In the genomic region with DNA sequence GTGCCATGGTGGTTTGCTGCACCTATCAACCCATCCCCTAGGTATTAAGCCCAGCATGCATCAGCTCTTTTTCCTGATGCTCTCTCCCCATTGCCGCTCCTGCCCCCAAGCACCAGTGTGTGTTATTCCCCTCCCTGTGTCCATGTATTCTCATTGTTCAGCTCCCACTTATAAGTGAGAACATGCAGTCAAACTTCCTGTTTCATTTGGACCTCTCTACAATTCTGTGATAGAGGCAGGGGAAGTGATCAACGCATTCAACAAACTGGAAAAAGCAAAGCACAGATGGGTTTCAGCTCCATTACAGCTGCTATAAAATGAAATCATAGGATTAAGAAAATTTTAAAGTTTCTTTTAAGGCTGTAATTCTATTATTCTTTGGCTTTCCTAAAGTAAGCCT, we compare ENCODE assay signal across 15 cellular contexts. TPM values are rescaled to one million over a fixed set of nuclear protein-coding genes. Genes with fewer than 3 reads are reported as not detected.
DNase-seq lines count a peak whose midpoint lies in the region; ATAC-seq, FAIRE-seq and TF ChIP-seq lines count a peak whose summit lies in the region.
"Had no signal": no experiment of that assay in that cellular context is flagged by ENCODE, and none has a peak within 500 bp of the region (broad histone marks: within the 10 kb centered on the region; RNA-seq: fewer than 3 reads in every experiment).

No MANE protein-coding gene starts in this region.

- WGBS in right lobe of liver (ENCODE audit: insufficient coverage, low coverage, low lambda C conversion rate, missing lambda C conversion rate) = 73% methylated on average over 2 of the region's 2 CpGs
- 67% methylated on average over 2 of the region's 2 CpGs for WGBS in HepG2 (ENCODE audit: low lambda C conversion rate)
- 40 to 61% methylated on average over 2 of the region's 2 CpGs for WGBS in lung, 2 donors

- ATAC-seq in right lobe of liver (peak; percentile 23 to 61 (median 48)), HepG2 (no peak), lung (ENCODE audit: insufficient read depth, low FRiP score) (peak; percentile 44), HG02870 (IDR thresholded peaks at IDR 0.05; ENCODE audit: unreplicated experiment) (no peak)
- ATAC-seq: activated CD4-positive, alpha-beta T cell treated with anti-CD3 and anti-CD28 coated beads for 36 hours; GM12878 had no signal

- intact Hi-C loops in right lobe of liver (cut with DNase I) = no loop called here
- intact Hi-C loops in HepG2 (cut with micrococcal nuclease; ENCODE audit: unreplicated experiment) = no loop called here
- intact Hi-C loops in OCI-LY7 (cut with micrococcal nuclease; ENCODE audit: unreplicated experiment) = no loop called here

- in situ Hi-C loops in HepG2 (cut with HindIII; ENCODE audit: extremely low pct_ligation_motif_present, low pct_unique_long_range_greater_than_20kb) = no loop called here

- H3K4me2 ChIP-seq in HepG2 (ENCODE audit: low read depth, low read length) (no peak overlapping the region), OCI-LY7 (ENCODE audit: low read length) (no peak overlapping the region)

- H3K9ac ChIP-seq in HepG2 (ENCODE audit: insufficient read depth, low read depth, low read length) (no peak overlapping the region), adipocyte (ENCODE audit: low read length) (no peak overlapping the region)

- TF ChIP-seq EP300 in HepG2 (IDR thresholded peaks at IDR 0.05; ENCODE audit: low read depth in 2 of 2, low read length in 2 of 2) (no peak), HepG2 (CRISPR knock-in tag; IDR thresholded peaks at IDR 0.05; ENCODE audit: borderline replicate concordance) (no peak)

- TF ChIP-seq CTCF in right lobe of liver (IDR thresholded peaks at IDR 0.05) (no peak), HepG2 (CRISPR knock-in tag; IDR thresholded peaks at IDR 0.05) (no peak), lung (IDR thresholded peaks at IDR 0.05; ENCODE audit: control extremely low read depth, extremely low read depth) (no peak), OCI-LY7 (conservative IDR thresholded peaks at IDR 0.05; ENCODE audit: low read length) (no peak)

- TF ChIP-seq POLR2A in right lobe of liver (IDR thresholded peaks at IDR 0.05) = no peak
- no peak for TF ChIP-seq POLR2A in HepG2 (IDR thresholded peaks at IDR 0.05; ENCODE audit: insufficient read depth in 1 of 2, low read depth in 2 of 2, low read length in 2 of 2)

- CTCF ChIA-PET in HepG2 (lab: Yijun Ruan, JAX; ENCODE audit: low intra/inter-chr PET ratio, low total read pairs) (no interaction called here), OCI-LY7 (lab: Charles Lee; ENCODE audit: unreplicated experiment) (interaction anchor here (0.6 kb wide), 1 partner anchor 20 kb away, joined by 3 read pairs; no protein-coding TSS in a partner anchor)

- H2AFZ ChIP-seq in HepG2 (ENCODE audit: low read length) (no peak overlapping the region), OCI-LY7 (ENCODE audit: low read length) (no peak overlapping the region)

- H3K36me3 ChIP-seq in right lobe of liver (no peaks in the 10 kb centered on the region), HepG2 (replicated peaks in 1 of 2; ENCODE audit: control insufficient read depth in 1 of 2, insufficient read depth in 2 of 2, low read length in 2 of 2) (no peaks in the 10 kb centered on the region), adipocyte (ENCODE audit: control insufficient read depth, insufficient read depth, low read length, severe bottlenecking) (no peaks in the 10 kb centered on the region), lung (ENCODE audit: control insufficient read depth in 2 of 2, insufficient read depth in 2 of 2, low read length in 2 of 2) (no peaks in the 10 kb centered on the region), OCI-LY7 (ENCODE audit: insufficient read depth, low read length) (no peaks in the 10 kb centered on the region)

- TF ChIP-seq RAD21 in HepG2 (CRISPR knock-in tag; IDR thresholded peaks at IDR 0.05) = no peak

- H3K9me2 ChIP-seq in OCI-LY7 (ENCODE audit: insufficient read depth, low read length) = no peaks in the 10 kb centered on the region

- no peak for DNase-seq in right lobe of liver
- no peak for DNase-seq in HepG2 (ENCODE audit: low spot score)
- no peak for DNase-seq in adipocyte (ENCODE audit: low read depth)
- DNase-seq in lung (ENCODE audit: low spot score) = no peak
- no peak for DNase-seq in NCI-H2227 treated with DMSO at 0.1 percent for 48 hours (lab: John Stamatoyannopoulos, UW)
- no peak for DNase-seq in kidney tubule cell (ENCODE audit: low spot score)
- no peak for DNase-seq in OCI-LY7 (ENCODE audit: low spot score)
- DNase-seq: activated CD4-positive, alpha-beta T cell treated with anti-CD3 and anti-CD28 coated beads for 36 hours; activated gamma-delta T cell treated with Interleukin-2 at 50 U/mL for 16 hours; COR-L47; NK-92 treated with Interleukin-12 subunit alpha and Interleukin-12 subunit beta, amount 100 ng/mL, for 24 hours had no signal

- H3K27ac ChIP-seq in right lobe of liver (no peak overlapping the region), HepG2 (ENCODE audit: extremely low read length, insufficient read depth, low read length) (no peak overlapping the region), lung (ENCODE audit: low read depth in 1 of 2, low read length in 1 of 2) (peak overlapping the region in 1 of 2 donors; percentile 53), OCI-LY7 (ENCODE audit: low read depth, low read length, poor library complexity, severe bottlenecking) (no peak overlapping the region)

- no TSS peak for BruUV-seq in HepG2 (replicated peaks; lab: Mats Ljungman, UMichigan)
- no TSS peak for BruUV-seq in OCI-LY7 (replicated peaks; lab: Mats Ljungman, UMichigan)

- POLR2A ChIA-PET in HepG2 (lab: Yijun Ruan, JAX) (no interaction called here), OCI-LY7 (lab: Charles Lee) (interaction anchor here (0.6 to 1.1 kb wide), 2 partner anchors 9 to 109 kb away, joined by 3 to 8 read pairs; no protein-coding TSS in a partner anchor)

- H3K4me3 ChIP-seq in right lobe of liver (no peak overlapping the region), HepG2 (replicated peaks in 1 of 3; ENCODE audit: insufficient read depth in 1 of 3, low read depth in 2 of 3, low read length in 3 of 3) (no peak overlapping the region), adipocyte (ENCODE audit: low read length) (peak overlapping the region; percentile 46), lung (no peak overlapping the region), OCI-LY7 (ENCODE audit: low read depth, low read length, poor library complexity, severe bottlenecking) (no peak overlapping the region)
- H3K4me3 ChIP-seq: GM12878 had no signal

- H3K27me3 ChIP-seq in right lobe of liver (no peaks in the 10 kb centered on the region), HepG2 (ENCODE audit: control insufficient read depth in 1 of 2, insufficient read depth in 2 of 2, low read length in 2 of 2) (0 out of 5 replicates have a peak, but pooled peaks cover 0 to 2% of the 10 kb centered on the region in 2 experiments), adipocyte (replicated peaks; ENCODE audit: control insufficient read depth, insufficient read depth, low read length) (no peaks in the 10 kb centered on the region), lung (ENCODE audit: control insufficient read depth, insufficient read depth) (no peaks in the 10 kb centered on the region)

- H3K4me1 ChIP-seq in right lobe of liver = no peaks in the 10 kb centered on the region
- H3K4me1 ChIP-seq in HepG2 (ENCODE audit: insufficient read depth, low read length) = peaks cover 7% of the 10 kb centered on the region; the same call in 1 of the 2 replicates
- peaks cover 6% of the 10 kb centered on the region for H3K4me1 ChIP-seq in adipocyte (ENCODE audit: control insufficient read depth, insufficient read depth, low read length)
- peaks cover 0 to 3% of the 10 kb centered on the region in 2 donors for H3K4me1 ChIP-seq in lung (ENCODE audit: control insufficient read depth in 2 of 2, insufficient read depth in 2 of 2, low read length in 2 of 2)
- H3K4me1 ChIP-seq in OCI-LY7 (ENCODE audit: insufficient read depth, low read length, poor library complexity, severe bottlenecking) = no peaks in the 10 kb centered on the region

- H3K79me2 ChIP-seq in HepG2 (ENCODE audit: insufficient read depth, low read length) (no peaks in the 10 kb centered on the region), OCI-LY7 (ENCODE audit: insufficient read depth, low read depth, low read length) (no peaks in the 10 kb centered on the region)

- H3K9me3 ChIP-seq in right lobe of liver (no peaks in the 10 kb centered on the region), HepG2 (ENCODE audit: low read length) (no peaks in the 10 kb centered on the region), adipocyte (ENCODE audit: control insufficient read depth, low read length) (no peaks in the 10 kb centered on the region), lung (ENCODE audit: control insufficient read depth in 2 of 2, insufficient read depth in 1 of 2, low read length in 1 of 2) (no peaks in the 10 kb centered on the region), OCI-LY7 (ENCODE audit: low read length) (no peaks in the 10 kb centered on the region)

- H4K20me1 ChIP-seq in HepG2 (ENCODE audit: insufficient read depth, low read length) (no peaks in the 10 kb centered on the region), OCI-LY7 (ENCODE audit: insufficient read depth, low read length) (no peaks in the 10 kb centered on the region)

- no peak for FAIRE-seq in HepG2 (lab: Jason Lieb, UNC)
- FAIRE-seq: astrocyte, G401.6 had no signal

RNA-seq across cellular contexts. Expression of a gene that starts 23.3 kb away (rescaled TPM):
- 10 to 100 TPM; 10.5 to 23.3 (median 16.4) TPM for total RNA-seq in right lobe of liver
- 2.7 and 6.0 TPM in 2 replicates for total RNA-seq in HepG2 (2016; rRNA removed; fragmentation: Illumina TruSeq; extraction: Trizol)
- total RNA-seq in HepG2 (2016; cell fraction: cytosol; rRNA removed; fragmentation: Illumina TruSeq; extraction: Trizol; ENCODE audit: low read depth) = 0.79 and 0.91 TPM in 2 replicates
- total RNA-seq in HepG2 (2016; cell fraction: insoluble cytoplasmic fraction; rRNA removed; fragmentation: Illumina TruSeq; extraction: Trizol) = 2.9 and 6.1 TPM in 2 replicates
- 1.9 TPM in 2 replicates for total RNA-seq in HepG2 (2016; cell fraction: membrane; rRNA removed; fragmentation: Illumina TruSeq; extraction: Trizol)
- total RNA-seq in HepG2 (2016; cell fraction: nucleus; rRNA removed; fragmentation: Illumina TruSeq; extraction: Trizol) = 7.4 and 8.5 TPM in 2 replicates
- polyA plus RNA-seq in HepG2 (2011; rRNA removed) = 48.7 and 56.0 TPM in 2 replicates
- 28.9 and 51.0 TPM in 2 replicates for polyA plus RNA-seq in HepG2 (2011; cell fraction: cytosol; rRNA removed)
- 11.6 and 15.8 TPM in 2 replicates for polyA plus RNA-seq in HepG2 (2011; cell fraction: nucleus; rRNA removed)
- 36.4 and 48.7 TPM in 2 replicates for polyA plus RNA-seq in HepG2 (2012)
- 1.5 and 1.8 TPM in 2 replicates for polyA plus RNA-seq in HepG2 (2016; cell fraction: cytosol; fragmentation: Illumina TruSeq; extraction: Trizol; ENCODE audit: low read depth)
- polyA plus RNA-seq in HepG2 (2016; cell fraction: insoluble cytoplasmic fraction; fragmentation: Illumina TruSeq; extraction: Trizol; ENCODE audit: low read depth) = 4.6 and 4.8 TPM in 2 replicates
- 2.2 and 2.3 TPM in 2 replicates for polyA plus RNA-seq in HepG2 (2016; cell fraction: membrane; fragmentation: Illumina TruSeq; extraction: Trizol; ENCODE audit: low read depth)
- 11.4 and 16.1 TPM in 2 replicates for polyA plus RNA-seq in HepG2 (2016; cell fraction: nucleus; fragmentation: Illumina TruSeq; extraction: Trizol; ENCODE audit: insufficient read depth, low read depth)
- polyA minus RNA-seq in HepG2 (2011; rRNA and poly(A)+ RNA removed; ENCODE audit: low replicate concordance) = 17.0 and 617 TPM in 2 replicates
- polyA minus RNA-seq in HepG2 (2011; cell fraction: cytosol; rRNA and poly(A)+ RNA removed) = 24.7 and 25.8 TPM in 2 replicates
- polyA minus RNA-seq in HepG2 (2011; cell fraction: nucleus; rRNA and poly(A)+ RNA removed) = 42.5 and 44.9 TPM in 2 replicates
- total RNA-seq in lung = 100 to 1,000 TPM; 160 to 293 TPM
- polyA plus RNA-seq in lung = 100 to 1,000 TPM; 243 to 267 TPM
- total RNA-seq in OCI-LY7 (2014; rRNA removed; shearing (Covaris generic)) = 18.8 and 28.1 TPM in 2 replicates
- 20.0 and 27.3 TPM in 2 replicates for total RNA-seq in OCI-LY7 (2022)

Comparison
In these comparisons a context has a peak if more than half of its experiments do, and no peak if none do; other contexts are left out.
1. ATAC-seq: peak in right lobe of liver (4 of 4) and lung (single experiment); none in HepG2 (single experiment) and HG02870 (single experiment).
2. RNA of a gene that starts 23.3 kb away (total RNA-seq): 160 to 293 TPM in lung; 18.8 to 28.1 TPM in OCI-LY7, 10.5 to 23.3 TPM in right lobe of liver and 0.79 to 8.5 TPM in HepG2; every median in the first group is over 4 times any median in the second.